ENCODE assay signal across 16 cellular contexts in the genomic region with DNA sequence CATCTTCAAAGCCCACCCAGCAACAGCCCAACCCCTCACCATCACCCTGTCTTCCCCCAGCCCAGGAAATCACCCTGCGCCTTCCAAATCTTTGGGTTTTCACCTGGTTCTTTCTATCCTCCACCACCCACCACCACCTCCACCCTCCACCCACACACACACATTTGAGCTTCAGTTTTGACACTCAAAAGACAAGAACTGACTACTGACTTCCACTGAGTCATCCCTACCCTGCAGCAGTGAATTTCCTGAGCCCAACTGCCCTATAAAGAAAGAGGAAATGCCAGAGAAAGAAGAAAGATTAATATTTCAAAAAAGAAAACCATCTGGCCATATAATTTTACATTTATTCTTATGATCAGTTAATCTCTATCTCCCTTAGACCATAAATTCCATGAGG.
DNase-seq lines count a peak whose midpoint lies in the region; ATAC-seq and TF ChIP-seq lines count a peak whose summit lies in the region.
"Had no signal": no experiment of that assay in that cellular context is flagged by ENCODE, and none has a peak within 500 bp of the region (broad histone marks: within the 10 kb centered on the region; RNA-seq: fewer than 3 reads in every experiment).

No MANE protein-coding gene starts in this region.

- H3K27me3 Mint-ChIP-seq in activated CD4-positive, alpha-beta T cell treated with anti-CD3 and anti-CD28 coated beads for 36 hours = peaks cover 4% of the 10 kb centered on the region
- H3K27me3 Mint-ChIP-seq in activated CD4-positive, alpha-beta T cell treated with anti-CD3 and anti-CD28 coated beads, Interleukin-2, amount 10 ng/mL, durations not matched to agents 7 days and 5 days = no peaks in the 10 kb centered on the region

- no peaks in the 10 kb centered on the region for H3K9me3 ChIP-seq in colonic mucosa
- H3K9me3 ChIP-seq: transverse colon had no signal

- CTCF ChIA-PET in activated CD4-positive, alpha-beta T cell treated with anti-CD3 and anti-CD28 coated beads for 36 hours (lab: Charles Lee) = interaction anchor here (0.6 kb wide), 1 partner anchor 89 kb away, joined by 6 read pairs; no protein-coding TSS in a partner anchor
- CTCF ChIA-PET in activated CD4-positive, alpha-beta T cell treated with anti-CD3 and anti-CD28 coated beads, Interleukin-2, amount 10 ng/mL, durations not matched to agents 7 days and 5 days (lab: Charles Lee) = no interaction called here

- intact Hi-C loops in activated CD4-positive, alpha-beta T cell treated with anti-CD3 and anti-CD28 coated beads for 36 hours (cut with DNase I, micrococcal nuclease) = loop anchor here in 1 of 2 experiments (10.0 kb wide), 1 partner anchor 247 kb away; no protein-coding TSS in a partner anchor
- intact Hi-C loops in colonic mucosa (cut with DNase I) = no loop called here

- no peak overlapping the region for H3K4me3 ChIP-seq in GM06990 (replicated peaks; ENCODE audit: low read depth, low read length)
- no peak overlapping the region for H3K4me3 ChIP-seq in choroid plexus epithelial cell (ENCODE audit: low read depth, low read length)
- H3K4me3 ChIP-seq in colonic mucosa = no peak overlapping the region
- H3K4me3 ChIP-seq: transverse colon had no signal

- peaks cover 14% of the 10 kb centered on the region for H3K4me1 Mint-ChIP-seq in activated CD4-positive, alpha-beta T cell treated with anti-CD3 and anti-CD28 coated beads for 36 hours
- H3K4me1 Mint-ChIP-seq in activated CD4-positive, alpha-beta T cell treated with anti-CD3 and anti-CD28 coated beads, Interleukin-2, amount 10 ng/mL, durations not matched to agents 7 days and 5 days = no peaks in the 10 kb centered on the region

- TF ChIP-seq CTCF in GM06990 (IDR thresholded peaks at IDR 0.05; ENCODE audit: insufficient read depth, low read length, poor library complexity, severe bottlenecking) = no peak
- no peak for TF ChIP-seq CTCF in choroid plexus epithelial cell (conservative IDR thresholded peaks at IDR 0.05; ENCODE audit: low read depth, low read length)
- TF ChIP-seq CTCF in colonic mucosa (IDR thresholded peaks at IDR 0.05) = no peak

- ATAC-seq in activated CD4-positive, alpha-beta T cell treated with anti-CD3 and anti-CD28 coated beads for 36 hours = peak; percentile 80
- ATAC-seq: Right ventricle myocardium inferior had no signal

- H3K27ac Mint-ChIP-seq in activated CD4-positive, alpha-beta T cell treated with anti-CD3 and anti-CD28 coated beads for 36 hours = peak overlapping the region; percentile 17
- H3K27ac Mint-ChIP-seq in activated CD4-positive, alpha-beta T cell treated with anti-CD3 and anti-CD28 coated beads, Interleukin-2, amount 10 ng/mL, durations not matched to agents 7 days and 5 days = no peak overlapping the region
- H3K27ac Mint-ChIP-seq: CD4-positive, alpha-beta T cell had no signal

- no peak overlapping the region for H3K4me3 Mint-ChIP-seq in activated CD4-positive, alpha-beta T cell treated with anti-CD3 and anti-CD28 coated beads for 36 hours
- no peak overlapping the region for H3K4me3 Mint-ChIP-seq in activated CD4-positive, alpha-beta T cell treated with anti-CD3 and anti-CD28 coated beads, Interleukin-2, amount 10 ng/mL, durations not matched to agents 7 days and 5 days
- H3K4me3 Mint-ChIP-seq: CD4-positive, alpha-beta T cell had no signal

- no peak overlapping the region for H3K27ac ChIP-seq in colonic mucosa
- H3K27ac ChIP-seq: brain microvascular endothelial cell, transverse colon had no signal

- H3K9ac ChIP-seq in colonic mucosa (ENCODE audit: low read depth in 2 of 2, low read length in 2 of 2) = no peak overlapping the region

- POLR2A ChIA-PET in activated CD4-positive, alpha-beta T cell treated with anti-CD3 and anti-CD28 coated beads for 36 hours (lab: Charles Lee) = no interaction called here
- POLR2A ChIA-PET in activated CD4-positive, alpha-beta T cell treated with anti-CD3 and anti-CD28 coated beads, Interleukin-2, amount 10 ng/mL, durations not matched to agents 7 days and 5 days (lab: Charles Lee) = no interaction called here

- H3K36me3 Mint-ChIP-seq in activated CD4-positive, alpha-beta T cell treated with anti-CD3 and anti-CD28 coated beads for 36 hours (ENCODE audit: low read depth) = no peaks in the 10 kb centered on the region
- H3K36me3 Mint-ChIP-seq in activated CD4-positive, alpha-beta T cell treated with anti-CD3 and anti-CD28 coated beads, Interleukin-2, amount 10 ng/mL, durations not matched to agents 7 days and 5 days (ENCODE audit: low read depth) = no peaks in the 10 kb centered on the region

- H3K27me3 ChIP-seq in GM06990 (replicated peaks; ENCODE audit: control insufficient read depth, insufficient read depth, low read length) (no peaks in the 10 kb centered on the region), colonic mucosa (no peaks in the 10 kb centered on the region)
- H3K27me3 ChIP-seq: brain microvascular endothelial cell, transverse colon had no signal

- no peaks in the 10 kb centered on the region for H3K9me3 Mint-ChIP-seq in activated CD4-positive, alpha-beta T cell treated with anti-CD3 and anti-CD28 coated beads for 36 hours (ENCODE audit: low read depth)
- peaks cover 3% of the 10 kb centered on the region for H3K9me3 Mint-ChIP-seq in activated CD4-positive, alpha-beta T cell treated with anti-CD3 and anti-CD28 coated beads, Interleukin-2, amount 10 ng/mL, durations not matched to agents 7 days and 5 days

- H3K36me3 ChIP-seq in GM06990 (ENCODE audit: control insufficient read depth, insufficient read depth, low read length) (no peaks in the 10 kb centered on the region), colonic mucosa (no peaks in the 10 kb centered on the region)
- H3K36me3 ChIP-seq: brain microvascular endothelial cell, transverse colon had no signal

- DNase-seq in activated CD4-positive, alpha-beta T cell treated with anti-CD3 and anti-CD28 coated beads for 36 hours = peak; percentile 60
- no peak for DNase-seq in activated CD4-positive, alpha-beta T cell treated with anti-CD3 and anti-CD28 coated beads, Interleukin-2, amount 10 ng/mL, durations not matched to agents 7 days and 5 days
- peak; percentile 16 for DNase-seq in GM06990 (ENCODE audit: extremely low read depth, insufficient read length)
- DNase-seq in NOMO-1 treated with DMSO at 0.1 percent for 48 hours (lab: John Stamatoyannopoulos, UW; ENCODE audit: unreplicated experiment) = peak; percentile 80
- DNase-seq in choroid plexus epithelial cell (ENCODE audit: low read depth) = peak; percentile 4
- no peak for DNase-seq in NCI-H2227 (lab: John Stamatoyannopoulos, UW; ENCODE audit: unreplicated experiment)
- DNase-seq in hepatic stellate cell (ENCODE audit: low spot score) = no peak
- DNase-seq in colonic mucosa = no peak
- DNase-seq: activated naive CD4-positive, alpha-beta T cell; brain microvascular endothelial cell; CD4-positive, alpha-beta T cell; effector memory CD4-positive, alpha-beta T cell; H7; NCI-H2081 treated with DMSO at 0.1 percent for 48 hours; transverse colon had no signal

- H3K4me1 ChIP-seq in colonic mucosa = no peaks in the 10 kb centered on the region
- H3K4me1 ChIP-seq: transverse colon had no signal

Comparison
In these comparisons a context has a peak if more than half of its experiments do, and no peak if none do; other contexts are left out.
1. DNase-seq: peak in activated CD4-positive, alpha-beta T cell treated with anti-CD3 and anti-CD28 coated beads for 36 hours (single experiment), GM06990 (single experiment), NOMO-1 treated with DMSO at 0.1 percent for 48 hours (single experiment) and choroid plexus epithelial cell (single experiment); none in activated CD4-positive, alpha-beta T cell treated with anti-CD3 and anti-CD28 coated beads, Interleukin-2, amount 10 ng/mL, durations not matched to agents 7 days and 5 days (single experiment), NCI-H2227 (single experiment), hepatic stellate cell (single experiment) and colonic mucosa (single experiment).